13 cellular contexts compared by ENCODE assay signal in the genomic region with DNA sequence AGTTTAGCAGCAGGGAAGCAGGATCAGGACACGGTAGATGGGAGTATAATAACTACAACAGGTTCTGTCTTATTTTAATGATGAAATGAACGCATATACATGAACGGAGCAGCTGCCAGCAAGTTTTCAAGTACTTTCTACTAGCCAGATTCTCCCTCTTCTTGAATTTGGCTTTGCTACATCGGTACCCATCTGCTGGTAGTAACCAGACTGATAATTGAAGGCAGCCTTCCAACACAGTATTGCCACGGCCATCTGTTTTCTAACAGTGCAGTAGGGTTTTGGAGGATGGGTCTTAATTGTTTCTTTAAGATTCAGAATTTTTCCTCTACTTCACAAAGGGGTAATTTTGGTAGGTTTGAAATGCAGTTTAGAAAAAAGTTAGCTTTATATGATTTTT.
"Had no signal": no experiment of that assay in that cellular context is flagged by ENCODE, and none has a peak within 500 bp of the region (broad histone marks: within the 10 kb centered on the region; RNA-seq: fewer than 3 reads in every experiment).

No MANE protein-coding gene starts in this region.

- H3K36me3 ChIP-seq: breast epithelium, right lobe of liver had no signal

- H3K4me1 ChIP-seq: breast epithelium, heart left ventricle, right lobe of liver had no signal

- H3K4me2 ChIP-seq: smooth muscle cell had no signal

- H3K27ac ChIP-seq: breast epithelium, heart left ventricle, right lobe of liver had no signal

- DNase-seq: activated CD4-positive, alpha-beta T cell treated with anti-CD3 and anti-CD28 coated beads for 48 hours; activated naive CD4-positive, alpha-beta T cell treated with anti-CD3 and anti-CD28 coated beads for 36 hours; activated naive CD8-positive, alpha-beta T cell treated with anti-CD3 and anti-CD28 coated beads, Interleukin-2, amount 50 U/mL, for 24 hours; activated T-cell treated with anti-CD3 and anti-CD28 coated beads for 4 hours; aorta; dermis blood vessel endothelial cell; effector memory CD8-positive, alpha-beta T cell; heart left ventricle; midbrain; right lobe of liver; stimulated activated naive CD8-positive, alpha-beta T cell treated with anti-CD3 and anti-CD28 coated beads, Interleukin-15, Interleukin-2, amounts not matched to agents 100 U/mL and 50 U/mL, for 24 hours had no signal

- H3K27me3 ChIP-seq: breast epithelium, heart left ventricle, right lobe of liver had no signal

- H3K4me3 ChIP-seq: breast epithelium, heart left ventricle, right lobe of liver, smooth muscle cell had no signal

- H3K9me3 ChIP-seq: breast epithelium, heart left ventricle, right lobe of liver had no signal
